In the genomic region with DNA sequence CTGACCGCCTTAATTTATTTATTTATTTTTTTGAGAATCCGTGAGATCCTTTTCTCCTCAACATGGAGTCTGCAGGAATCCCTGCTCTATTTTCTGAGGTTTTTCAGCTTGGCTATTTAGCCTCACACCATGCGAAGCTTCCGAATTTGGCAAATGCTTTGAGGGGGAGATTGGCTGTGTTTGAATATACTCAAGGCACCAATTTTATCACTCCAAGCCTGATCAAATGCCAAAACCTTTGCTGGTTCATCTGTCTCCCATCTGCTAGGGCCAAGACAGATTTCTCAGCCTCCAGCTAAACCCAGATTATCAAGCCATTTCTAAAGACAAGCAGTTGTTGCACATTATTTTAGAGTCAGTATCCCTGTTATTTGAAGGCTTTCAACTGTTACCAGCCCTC, we compare ENCODE assay signal across 2 cellular contexts.
TF ChIP-seq lines count a peak whose summit lies in the region.

No MANE protein-coding gene starts in this region.

TF ChIP-seq in GM23338, 12 proteins besides CTCF, POLR2A, EP300 and RAD21 (continues in another document):
- TF ChIP-seq NANOG (IDR thresholded peaks at IDR 0.05; ENCODE audit: borderline replicate concordance), result no peak
- no peak for TF ChIP-seq EZH2phosphoT487 (IDR thresholded peaks at IDR 0.05; ENCODE audit: unreplicated experiment)
- TF ChIP-seq POLR2AphosphoS5 (IDR thresholded peaks at IDR 0.05; ENCODE audit: low read depth), result no peak
- TF ChIP-seq EZH2 (IDR thresholded peaks at IDR 0.05; ENCODE audit: low read depth, unreplicated experiment), result no peak
- TF ChIP-seq STAT1 (IDR thresholded peaks at IDR 0.05; ENCODE audit: unreplicated experiment), result no peak
- TF ChIP-seq, protein P1, sequence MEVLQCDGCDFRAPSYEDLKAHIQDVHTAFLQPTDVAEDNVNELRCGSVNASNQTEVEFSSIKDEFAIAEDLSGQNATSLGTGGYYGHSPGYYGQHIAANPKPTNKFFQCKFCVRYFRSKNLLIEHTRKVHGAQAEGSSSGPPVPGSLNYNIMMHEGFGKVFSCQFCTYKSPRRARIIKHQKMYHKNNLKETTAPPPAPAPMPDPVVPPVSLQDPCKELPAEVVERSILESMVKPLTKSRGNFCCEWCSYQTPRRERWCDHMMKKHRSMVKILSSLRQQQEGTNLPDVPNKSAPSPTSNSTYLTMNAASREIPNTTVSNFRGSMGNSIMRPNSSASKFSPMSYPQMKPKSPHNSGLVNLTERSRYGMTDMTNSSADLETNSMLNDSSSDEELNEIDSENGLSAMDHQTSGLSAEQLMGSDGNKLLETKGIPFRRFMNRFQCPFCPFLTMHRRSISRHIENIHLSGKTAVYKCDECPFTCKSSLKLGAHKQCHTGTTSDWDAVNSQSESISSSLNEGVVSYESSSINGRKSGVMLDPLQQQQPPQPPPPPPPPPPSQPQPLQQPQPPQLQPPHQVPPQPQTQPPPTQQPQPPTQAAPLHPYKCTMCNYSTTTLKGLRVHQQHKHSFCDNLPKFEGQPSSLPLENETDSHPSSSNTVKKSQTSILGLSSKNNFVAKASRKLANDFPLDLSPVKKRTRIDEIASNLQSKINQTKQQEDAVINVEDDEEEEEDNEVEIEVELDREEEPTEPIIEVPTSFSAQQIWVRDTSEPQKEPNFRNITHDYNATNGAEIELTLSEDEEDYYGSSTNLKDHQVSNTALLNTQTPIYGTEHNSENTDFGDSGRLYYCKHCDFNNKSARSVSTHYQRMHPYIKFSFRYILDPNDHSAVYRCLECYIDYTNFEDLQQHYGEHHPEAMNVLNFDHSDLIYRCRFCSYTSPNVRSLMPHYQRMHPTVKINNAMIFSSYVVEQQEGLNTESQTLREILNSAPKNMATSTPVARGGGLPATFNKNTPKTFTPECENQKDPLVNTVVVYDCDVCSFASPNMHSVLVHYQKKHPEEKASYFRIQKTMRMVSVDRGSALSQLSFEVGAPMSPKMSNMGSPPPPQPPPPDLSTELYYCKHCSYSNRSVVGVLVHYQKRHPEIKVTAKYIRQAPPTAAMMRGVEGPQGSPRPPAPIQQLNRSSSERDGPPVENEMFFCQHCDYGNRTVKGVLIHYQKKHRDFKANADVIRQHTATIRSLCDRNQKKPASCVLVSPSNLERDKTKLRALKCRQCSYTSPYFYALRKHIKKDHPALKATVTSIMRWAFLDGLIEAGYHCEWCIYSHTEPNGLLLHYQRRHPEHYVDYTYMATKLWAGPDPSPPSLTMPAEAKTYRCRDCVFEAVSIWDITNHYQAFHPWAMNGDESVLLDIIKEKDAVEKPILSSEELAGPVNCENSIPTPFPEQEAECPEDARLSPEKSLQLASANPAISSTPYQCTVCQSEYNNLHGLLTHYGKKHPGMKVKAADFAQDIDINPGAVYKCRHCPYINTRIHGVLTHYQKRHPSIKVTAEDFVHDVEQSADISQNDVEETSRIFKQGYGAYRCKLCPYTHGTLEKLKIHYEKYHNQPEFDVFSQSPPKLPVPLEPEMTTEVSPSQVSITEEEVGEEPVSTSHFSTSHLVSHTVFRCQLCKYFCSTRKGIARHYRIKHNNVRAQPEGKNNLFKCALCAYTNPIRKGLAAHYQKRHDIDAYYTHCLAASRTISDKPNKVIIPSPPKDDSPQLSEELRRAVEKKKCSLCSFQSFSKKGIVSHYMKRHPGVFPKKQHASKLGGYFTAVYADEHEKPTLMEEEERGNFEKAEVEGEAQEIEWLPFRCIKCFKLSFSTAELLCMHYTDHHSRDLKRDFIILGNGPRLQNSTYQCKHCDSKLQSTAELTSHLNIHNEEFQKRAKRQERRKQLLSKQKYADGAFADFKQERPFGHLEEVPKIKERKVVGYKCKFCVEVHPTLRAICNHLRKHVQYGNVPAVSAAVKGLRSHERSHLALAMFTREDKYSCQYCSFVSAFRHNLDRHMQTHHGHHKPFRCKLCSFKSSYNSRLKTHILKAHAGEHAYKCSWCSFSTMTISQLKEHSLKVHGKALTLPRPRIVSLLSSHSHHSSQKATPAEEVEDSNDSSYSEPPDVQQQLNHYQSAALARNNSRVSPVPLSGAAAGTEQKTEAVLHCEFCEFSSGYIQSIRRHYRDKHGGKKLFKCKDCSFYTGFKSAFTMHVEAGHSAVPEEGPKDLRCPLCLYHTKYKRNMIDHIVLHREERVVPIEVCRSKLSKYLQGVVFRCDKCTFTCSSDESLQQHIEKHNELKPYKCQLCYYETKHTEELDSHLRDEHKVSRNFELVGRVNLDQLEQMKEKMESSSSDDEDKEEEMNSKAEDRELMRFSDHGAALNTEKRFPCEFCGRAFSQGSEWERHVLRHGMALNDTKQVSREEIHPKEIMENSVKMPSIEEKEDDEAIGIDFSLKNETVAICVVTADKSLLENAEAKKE (CRISPR knock-in tag; IDR thresholded peaks at IDR 0.05), result no peak
- TF ChIP-seq, protein P2, sequence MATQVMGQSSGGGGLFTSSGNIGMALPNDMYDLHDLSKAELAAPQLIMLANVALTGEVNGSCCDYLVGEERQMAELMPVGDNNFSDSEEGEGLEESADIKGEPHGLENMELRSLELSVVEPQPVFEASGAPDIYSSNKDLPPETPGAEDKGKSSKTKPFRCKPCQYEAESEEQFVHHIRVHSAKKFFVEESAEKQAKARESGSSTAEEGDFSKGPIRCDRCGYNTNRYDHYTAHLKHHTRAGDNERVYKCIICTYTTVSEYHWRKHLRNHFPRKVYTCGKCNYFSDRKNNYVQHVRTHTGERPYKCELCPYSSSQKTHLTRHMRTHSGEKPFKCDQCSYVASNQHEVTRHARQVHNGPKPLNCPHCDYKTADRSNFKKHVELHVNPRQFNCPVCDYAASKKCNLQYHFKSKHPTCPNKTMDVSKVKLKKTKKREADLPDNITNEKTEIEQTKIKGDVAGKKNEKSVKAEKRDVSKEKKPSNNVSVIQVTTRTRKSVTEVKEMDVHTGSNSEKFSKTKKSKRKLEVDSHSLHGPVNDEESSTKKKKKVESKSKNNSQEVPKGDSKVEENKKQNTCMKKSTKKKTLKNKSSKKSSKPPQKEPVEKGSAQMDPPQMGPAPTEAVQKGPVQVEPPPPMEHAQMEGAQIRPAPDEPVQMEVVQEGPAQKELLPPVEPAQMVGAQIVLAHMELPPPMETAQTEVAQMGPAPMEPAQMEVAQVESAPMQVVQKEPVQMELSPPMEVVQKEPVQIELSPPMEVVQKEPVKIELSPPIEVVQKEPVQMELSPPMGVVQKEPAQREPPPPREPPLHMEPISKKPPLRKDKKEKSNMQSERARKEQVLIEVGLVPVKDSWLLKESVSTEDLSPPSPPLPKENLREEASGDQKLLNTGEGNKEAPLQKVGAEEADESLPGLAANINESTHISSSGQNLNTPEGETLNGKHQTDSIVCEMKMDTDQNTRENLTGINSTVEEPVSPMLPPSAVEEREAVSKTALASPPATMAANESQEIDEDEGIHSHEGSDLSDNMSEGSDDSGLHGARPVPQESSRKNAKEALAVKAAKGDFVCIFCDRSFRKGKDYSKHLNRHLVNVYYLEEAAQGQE (IDR thresholded peaks at IDR 0.05; ENCODE audit: unreplicated experiment), result no peak
- TF ChIP-seq, protein P3, sequence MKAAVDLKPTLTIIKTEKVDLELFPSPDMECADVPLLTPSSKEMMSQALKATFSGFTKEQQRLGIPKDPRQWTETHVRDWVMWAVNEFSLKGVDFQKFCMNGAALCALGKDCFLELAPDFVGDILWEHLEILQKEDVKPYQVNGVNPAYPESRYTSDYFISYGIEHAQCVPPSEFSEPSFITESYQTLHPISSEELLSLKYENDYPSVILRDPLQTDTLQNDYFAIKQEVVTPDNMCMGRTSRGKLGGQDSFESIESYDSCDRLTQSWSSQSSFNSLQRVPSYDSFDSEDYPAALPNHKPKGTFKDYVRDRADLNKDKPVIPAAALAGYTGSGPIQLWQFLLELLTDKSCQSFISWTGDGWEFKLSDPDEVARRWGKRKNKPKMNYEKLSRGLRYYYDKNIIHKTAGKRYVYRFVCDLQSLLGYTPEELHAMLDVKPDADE (IDR thresholded peaks at IDR 0.05), result no peak
- no peak for TF ChIP-seq ZNF331 (CRISPR knock-in tag; IDR thresholded peaks at IDR 0.05; ENCODE audit: low read depth)
- no peak for TF ChIP-seq JUNB (IDR thresholded peaks at IDR 0.05; ENCODE audit: unreplicated experiment)

TF ChIP-seq in H1, 55 proteins besides CTCF, POLR2A, EP300 and RAD21:
- no peak for TF ChIP-seq POLR2AphosphoS5 (IDR thresholded peaks at IDR 0.05; ENCODE audit: low read depth, low read length)
- no peak for TF ChIP-seq SP2 (IDR thresholded peaks at IDR 0.05; ENCODE audit: low read length)
- no peak for TF ChIP-seq GABPA (IDR thresholded peaks at IDR 0.05; ENCODE audit: borderline replicate concordance, insufficient read depth, low read length)
- no peak for TF ChIP-seq HDAC2 (IDR thresholded peaks at IDR 0.05; ENCODE audit: borderline replicate concordance in 1 of 2, low read depth in 2 of 2, low read length in 2 of 2)
- no peak for TF ChIP-seq HDAC6 (IDR thresholded peaks at IDR 0.05; ENCODE audit: low read depth, low read length)
- no peak for TF ChIP-seq YY1 (IDR thresholded peaks at IDR 0.05; ENCODE audit: low read depth, low read length)
- no peak for TF ChIP-seq SIX5 (IDR thresholded peaks at IDR 0.05; ENCODE audit: low read depth, low read length)
- no peak for TF ChIP-seq JUND (IDR thresholded peaks at IDR 0.05; ENCODE audit: low read length)
- TF ChIP-seq CHD1 (IDR thresholded peaks at IDR 0.05; ENCODE audit: low read depth, low read length), result no peak
- no peak for TF ChIP-seq POU5F1 (IDR thresholded peaks at IDR 0.05; ENCODE audit: low read depth, low read length)
TF ChIP-seq in H1: peak in this region for 0.
